In the genomic region with DNA sequence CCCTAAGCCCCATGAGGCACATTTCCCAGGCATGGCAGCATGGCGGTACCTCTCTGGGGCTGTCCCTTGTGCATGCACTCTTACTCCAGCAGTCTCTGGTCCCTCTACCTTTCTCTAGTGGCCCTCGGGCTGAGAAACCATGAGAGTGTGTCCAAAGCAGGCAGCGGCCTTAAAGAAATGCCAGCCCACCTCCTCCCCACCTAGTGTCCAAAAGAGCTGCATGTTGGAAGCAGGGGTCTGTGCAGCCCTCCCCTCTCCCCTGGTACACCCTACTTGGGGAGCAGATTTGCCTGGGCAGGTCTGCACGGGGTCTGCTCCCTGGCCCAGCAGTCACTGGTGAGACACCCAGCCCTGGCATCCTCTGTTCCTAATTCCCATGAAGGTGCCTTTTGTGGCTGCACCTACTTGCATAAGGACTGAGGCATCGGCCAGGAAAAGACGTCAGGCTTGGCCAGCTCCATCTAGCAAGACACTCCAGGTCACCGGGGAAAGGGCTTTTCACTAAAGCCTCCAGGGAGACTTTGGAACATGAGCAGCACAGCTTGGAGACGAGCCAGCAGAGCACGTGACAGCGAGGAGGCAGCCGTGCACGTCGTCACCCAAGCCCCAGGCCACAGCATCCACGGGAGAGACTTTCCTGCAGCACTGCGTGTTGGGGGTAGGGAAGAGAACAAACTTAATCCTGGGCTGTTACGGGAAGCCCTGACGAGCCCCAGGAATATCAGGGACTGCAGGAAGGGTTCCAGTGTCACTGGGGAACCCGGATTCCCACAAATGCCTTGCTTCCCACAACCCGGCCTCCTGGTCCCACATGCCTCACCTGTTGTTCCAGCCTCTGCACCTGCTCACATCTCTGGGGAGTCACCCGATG, we compare ENCODE assay signal across 11 cellular contexts. TPM values are rescaled to one million over a fixed set of nuclear protein-coding genes. Genes with fewer than 3 reads are reported as not detected.
DNase-seq lines count a peak whose midpoint lies in the region; ATAC-seq and TF ChIP-seq lines count a peak whose summit lies in the region.
"Had no signal": no experiment of that assay in that cellular context is flagged by ENCODE, and none has a peak within 500 bp of the region (broad histone marks: within the 10 kb centered on the region; RNA-seq: fewer than 3 reads in every experiment).

No MANE protein-coding gene starts in this region.

- H3K18ac ChIP-seq in mesendoderm (ENCODE audit: low read length): no peak overlapping the region

- H3K4me1 ChIP-seq in colonic mucosa (peaks cover 13% of the 10 kb centered on the region), mesendoderm (ENCODE audit: control insufficient read depth, low read depth, low read length) (peaks cover 2% of the 10 kb centered on the region)

- no peaks in the 10 kb centered on the region for H3K9me3 ChIP-seq in colonic mucosa
- H3K9me3 ChIP-seq: MG63 had no signal

- no CpG with 5 or more reads among the region's 20 CpGs for WGBS in mesendoderm (ENCODE audit: extremely low coverage, insufficient coverage, low lambda C conversion rate)

- no peak overlapping the region for H2AK5ac ChIP-seq in mesendoderm (ENCODE audit: low read length)

- H4K8ac ChIP-seq in mesendoderm (ENCODE audit: low read depth, low read length): no peak overlapping the region

- H3K4me3 ChIP-seq in colonic mucosa: no peak overlapping the region
- H3K4me3 ChIP-seq in mesendoderm (ENCODE audit: low read length): no peak overlapping the region
- H3K4me3 ChIP-seq: MG63 had no signal

- TF ChIP-seq CTCF in colonic mucosa (IDR thresholded peaks at IDR 0.05): no peak

- H3K4ac ChIP-seq in mesendoderm (ENCODE audit: low read depth, low read length): no peak overlapping the region

- H3K79me1 ChIP-seq in mesendoderm (ENCODE audit: low read length): no peaks in the 10 kb centered on the region

- H3K27me3 ChIP-seq in colonic mucosa: no peaks in the 10 kb centered on the region
- H3K27me3 ChIP-seq in mesendoderm (ENCODE audit: insufficient read depth, low read length, poor library complexity): no peaks in the 10 kb centered on the region
- H3K27me3 ChIP-seq: MG63 had no signal

- H3K9ac ChIP-seq in colonic mucosa (ENCODE audit: low read depth in 2 of 2, low read length in 2 of 2): no peak overlapping the region
- no peak overlapping the region for H3K9ac ChIP-seq in mesendoderm (ENCODE audit: low read length)

- peak; percentile 81 for DNase-seq in COLO668 (lab: John Stamatoyannopoulos, UW; ENCODE audit: unreplicated experiment)
- DNase-seq in NCI-H187 treated with DMSO at 0.1 percent for 48 hours (lab: John Stamatoyannopoulos, UW): peak; percentile 61
- DNase-seq in colonic mucosa: peak; percentile 77
- peak; percentile 87 for DNase-seq in mucosa of gallbladder (ENCODE audit: low spot score)
- no peak for DNase-seq in dermis blood vessel endothelial cell
- DNase-seq in mesendoderm: no peak
- DNase-seq: activated T-cell treated with anti-CD3 and anti-CD28 coated beads, Interleukin-2, amount 50 U/mL, for 1 hour; CD4-positive, alpha-beta memory T cell; MG63 had no signal

- H2BK120ac ChIP-seq in mesendoderm (ENCODE audit: low read depth, low read length): no peak overlapping the region

- H2BK5ac ChIP-seq in mesendoderm (ENCODE audit: low read length): no peak overlapping the region

- no peak overlapping the region for H3K23ac ChIP-seq in mesendoderm (ENCODE audit: low read length)

- H3K27ac ChIP-seq in colonic mucosa: no peak overlapping the region
- H3K27ac ChIP-seq in mesendoderm (ENCODE audit: low read depth, low read length): no peak overlapping the region

- no peak overlapping the region for H3K4me2 ChIP-seq in mesendoderm (ENCODE audit: low read length)

- H2BK15ac ChIP-seq in mesendoderm (replicated peaks; ENCODE audit: low read depth): no peak overlapping the region

- ATAC-seq in GM19035 (IDR thresholded peaks at IDR 0.05; ENCODE audit: unreplicated experiment) (no peak), HG03095 (IDR thresholded peaks at IDR 0.05; ENCODE audit: unreplicated experiment) (no peak)

- H3K56ac ChIP-seq in mesendoderm (ENCODE audit: low read length): no peak overlapping the region

- no peaks in the 10 kb centered on the region for H3K79me2 ChIP-seq in mesendoderm (ENCODE audit: control insufficient read depth, insufficient read depth, low read length)

- intact Hi-C loops in colonic mucosa (cut with DNase I): no loop called here

- no peak overlapping the region for H4K5ac ChIP-seq in mesendoderm (ENCODE audit: low read length)

- no peaks in the 10 kb centered on the region for H3K36me3 ChIP-seq in colonic mucosa
- no peaks in the 10 kb centered on the region for H3K36me3 ChIP-seq in mesendoderm (ENCODE audit: control insufficient read depth, insufficient read depth, low read length)
- H3K36me3 ChIP-seq: MG63 had no signal

RNA-seq across cellular contexts. Expression of gene TM2D3, which starts 38.8 kb away (rescaled TPM):
- total RNA-seq in colonic mucosa (10 to 100 TPM; 33.7 to 42.7 TPM), mucosa of gallbladder (59.1 TPM), dermis blood vessel endothelial cell (31.0 and 44.4 TPM in 2 replicates)
- polyA plus RNA-seq in mesendoderm (2013, experiment 1 of 2): 16.3 TPM
- polyA plus RNA-seq in mesendoderm (2013, experiment 2 of 2): 16.3 TPM

Comparison
In these comparisons a context has a peak if more than half of its experiments do, and no peak if none do; other contexts are left out.
1. DNase-seq: peak in COLO668 (single experiment), NCI-H187 treated with DMSO at 0.1 percent for 48 hours (single experiment), colonic mucosa (single experiment) and mucosa of gallbladder (single experiment); none in dermis blood vessel endothelial cell (single experiment) and mesendoderm (single experiment).